In genomic region chr21:44353200-44353970, GRCh38 we compare ENCODE assay signal across 8 cellular contexts. TPM values are rescaled to one million over a fixed set of nuclear protein-coding genes. Genes with fewer than 3 reads are reported as not detected.
DNase-seq lines count a peak whose midpoint lies in the region; ATAC-seq and TF ChIP-seq lines count a peak whose summit lies in the region.

Gene TRPM2, plus strand, starts transcription at chr21:44353621. Its CDS starts 80 bp downstream, at chr21:44353701.

- peak within 1 kb of the TSS; percentile 83 to 91 for H3K4me3 Mint-ChIP-seq in CD14-positive monocyte
- peak within 1 kb of the TSS; percentile 58 for H3K4me3 Mint-ChIP-seq in activated CD8-positive, alpha-beta T cell treated with anti-CD3 and anti-CD28 coated beads for 36 hours

- H3K4me1 Mint-ChIP-seq in CD14-positive monocyte = peaks cover 68% of the 10 kb centered on the region
- peaks cover 50% of the 10 kb centered on the region for H3K4me1 Mint-ChIP-seq in activated CD8-positive, alpha-beta T cell treated with anti-CD3 and anti-CD28 coated beads for 36 hours (ENCODE audit: low read depth)

- H3K36me3 ChIP-seq in left ventricle myocardium inferior = no peaks in the 10 kb centered on the region
- H3K36me3 ChIP-seq in thoracic aorta = no peaks in the 10 kb centered on the region
- H3K36me3 ChIP-seq in smooth muscle cell (ENCODE audit: low read depth) = no peaks in the 10 kb centered on the region

- H4K20me1 ChIP-seq in smooth muscle cell (ENCODE audit: low read depth) = no peaks in the 10 kb centered on the region

- H3K36me3 Mint-ChIP-seq in CD14-positive monocyte = peaks cover 30 to 36% of the 10 kb centered on the region in 2 donors
- H3K36me3 Mint-ChIP-seq in activated CD8-positive, alpha-beta T cell treated with anti-CD3 and anti-CD28 coated beads for 36 hours (ENCODE audit: low read depth) = no peaks in the 10 kb centered on the region

- POLR2A ChIA-PET in activated CD8-positive, alpha-beta T cell treated with anti-CD3 and anti-CD28 coated beads for 36 hours (lab: Charles Lee) = interaction anchor here (1.2 to 3.1 kb wide), 3 partner anchors 10 to 22 kb away, joined by 4 to 14 read pairs (median 6); no protein-coding TSS in a partner anchor

- intact Hi-C loops in CD14-positive monocyte (cut with micrococcal nuclease) = loop anchor here in 1 of 2 donors (5.0 kb wide), 1 partner anchor 1199 kb away; no protein-coding TSS in a partner anchor
- intact Hi-C loops in activated CD8-positive, alpha-beta T cell treated with anti-CD3 and anti-CD28 coated beads for 36 hours (cut with micrococcal nuclease) = no loop called here
- intact Hi-C loops in left ventricle myocardium inferior (cut with micrococcal nuclease) = no loop called here

- H3K27me3 ChIP-seq in left ventricle myocardium inferior (ENCODE audit: low read depth) (peaks cover 67% of the 10 kb centered on the region), thoracic aorta (replicated peaks; ENCODE audit: insufficient read depth) (no peaks in the 10 kb centered on the region), smooth muscle cell (ENCODE audit: low read depth) (no peaks in the 10 kb centered on the region)

- H3K27me3 Mint-ChIP-seq in CD14-positive monocyte (ENCODE audit: low read depth in 3 of 3) = peaks cover 15 to 29% (median 22%) of the 10 kb centered on the region in 3 donors
- H3K27me3 Mint-ChIP-seq in activated CD8-positive, alpha-beta T cell treated with anti-CD3 and anti-CD28 coated beads for 36 hours = peaks cover 8% of the 10 kb centered on the region

- no peak within 1 kb of the TSS for H3K9ac ChIP-seq in smooth muscle cell (ENCODE audit: low read depth)

- H3K4me1 ChIP-seq in left ventricle myocardium inferior (peaks cover 4% of the 10 kb centered on the region), thoracic aorta (ENCODE audit: control insufficient read depth in 1 of 2, low read depth in 2 of 2) (peaks cover 0 to 4% of the 10 kb centered on the region in 2 donors), smooth muscle cell (ENCODE audit: low read depth) (no peaks in the 10 kb centered on the region)

- DNase-seq in CD14-positive monocyte (ENCODE audit: low spot score) (no peak), HCEC 1CT (peak; percentile 26), left ventricle myocardium inferior (peak; percentile 72), thoracic aorta (ENCODE audit: low spot score) (no peak), smooth muscle cell (lab: John Stamatoyannopoulos, UW; ENCODE audit: unreplicated experiment) (no peak), epidermal melanocyte (ENCODE audit: insufficient read length, low spot score) (no peak), NCI-H69 (lab: John Stamatoyannopoulos, UW) (no peak)
- DNase-seq in activated CD8-positive, alpha-beta T cell treated with anti-CD3 and anti-CD28 coated beads for 36 hours = peak; percentile 58

- ATAC-seq in activated CD8-positive, alpha-beta T cell treated with anti-CD3 and anti-CD28 coated beads for 36 hours = peak; percentile 70
- ATAC-seq in thoracic aorta (ENCODE audit: insufficient number of reproducible peaks, low FRiP score, low read depth) = no peak

- H3K9me3 Mint-ChIP-seq in CD14-positive monocyte = peaks cover 0 to 17% (median 0%) of the 10 kb centered on the region in 7 donors
- no peaks in the 10 kb centered on the region for H3K9me3 Mint-ChIP-seq in activated CD8-positive, alpha-beta T cell treated with anti-CD3 and anti-CD28 coated beads for 36 hours

- H2AFZ ChIP-seq in smooth muscle cell (ENCODE audit: low read depth) = no peak within 1 kb of the TSS

- TF ChIP-seq CTCF in CD14-positive monocyte (IDR thresholded peaks at IDR 0.05) = no peak
- TF ChIP-seq CTCF in activated CD8-positive, alpha-beta T cell treated with anti-CD3 and anti-CD28 coated beads for 36 hours (IDR thresholded peaks at IDR 0.05) = no peak
- TF ChIP-seq CTCF in left ventricle myocardium inferior (IDR thresholded peaks at IDR 0.05; ENCODE audit: borderline replicate concordance) = no peak
- no peak for TF ChIP-seq CTCF in thoracic aorta (IDR thresholded peaks at IDR 0.05)
- TF ChIP-seq CTCF in smooth muscle cell (IDR thresholded peaks at IDR 0.05; ENCODE audit: borderline replicate concordance, insufficient read depth, poor library complexity, severe bottlenecking) = no peak

- WGBS in smooth muscle cell (ENCODE audit: low lambda C conversion rate) = 86% methylated on average over 21 of the region's 21 CpGs

- H3K9me3 ChIP-seq in left ventricle myocardium inferior (replicated peaks) (no peaks in the 10 kb centered on the region), thoracic aorta (no peaks in the 10 kb centered on the region), smooth muscle cell (replicated peaks; ENCODE audit: low read depth) (no peaks in the 10 kb centered on the region)

- peak within 1 kb of the TSS; percentile 42 for H3K4me3 ChIP-seq in left ventricle myocardium inferior
- H3K4me3 ChIP-seq in thoracic aorta = peak within 1 kb of the TSS; percentile 57
- H3K4me3 ChIP-seq in smooth muscle cell = no peak within 1 kb of the TSS

- H3K27ac ChIP-seq in left ventricle myocardium inferior (replicated peaks) (peak within 1 kb of the TSS; percentile 69), thoracic aorta (peak within 1 kb of the TSS in 1 of 2 donors; percentile 49), smooth muscle cell (ENCODE audit: low read depth) (no peak within 1 kb of the TSS)

- peak within 1 kb of the TSS; percentile 91 to 99 (median 98) for H3K27ac Mint-ChIP-seq in CD14-positive monocyte
- peak within 1 kb of the TSS; percentile 66 for H3K27ac Mint-ChIP-seq in activated CD8-positive, alpha-beta T cell treated with anti-CD3 and anti-CD28 coated beads for 36 hours

- CTCF ChIA-PET in activated CD8-positive, alpha-beta T cell treated with anti-CD3 and anti-CD28 coated beads for 36 hours (lab: Charles Lee) = interaction anchor here (0.8 to 2.4 kb wide), 2 partner anchors 11 to 13 kb away, joined by 3 to 8 read pairs; no protein-coding TSS in a partner anchor

- H3K79me2 ChIP-seq in smooth muscle cell (ENCODE audit: low read depth) = no peaks in the 10 kb centered on the region

- H3K4me2 ChIP-seq in smooth muscle cell = no peak within 1 kb of the TSS

- no peaks in the 10 kb centered on the region for H3F3A ChIP-seq in smooth muscle cell (ENCODE audit: low read depth)

RNA-seq across cellular contexts. Expression of gene TRPM2, which starts in this region (rescaled TPM):
- polyA plus RNA-seq in CD14-positive monocyte (10 to 100 TPM in 1 of 2 donors, 1 to 10 TPM in 1; 7.6 to 12.2 TPM), smooth muscle cell (not detected in 2 replicates)
- 1 to 10 TPM; 2.6 to 3.7 TPM for total RNA-seq in activated CD8-positive, alpha-beta T cell treated with anti-CD3 and anti-CD28 coated beads for 36 hours
- total RNA-seq in left ventricle myocardium inferior (1.8 TPM), thoracic aorta (10 to 100 TPM; 10.4 to 12.9 TPM), smooth muscle cell (0.31 TPM in 1 of 2 replicates, not detected in the other)

Comparison
In these comparisons a context has a peak if more than half of its experiments do, and no peak if none do; other contexts are left out.
1. DNase-seq: peak in HCEC 1CT (single experiment), activated CD8-positive, alpha-beta T cell treated with anti-CD3 and anti-CD28 coated beads for 36 hours (single experiment) and left ventricle myocardium inferior (single experiment); none in CD14-positive monocyte (single experiment), thoracic aorta (single experiment), smooth muscle cell (single experiment), epidermal melanocyte (single experiment) and NCI-H69 (single experiment).